ENCODE assay signal across 9 cellular contexts in the genomic region with DNA sequence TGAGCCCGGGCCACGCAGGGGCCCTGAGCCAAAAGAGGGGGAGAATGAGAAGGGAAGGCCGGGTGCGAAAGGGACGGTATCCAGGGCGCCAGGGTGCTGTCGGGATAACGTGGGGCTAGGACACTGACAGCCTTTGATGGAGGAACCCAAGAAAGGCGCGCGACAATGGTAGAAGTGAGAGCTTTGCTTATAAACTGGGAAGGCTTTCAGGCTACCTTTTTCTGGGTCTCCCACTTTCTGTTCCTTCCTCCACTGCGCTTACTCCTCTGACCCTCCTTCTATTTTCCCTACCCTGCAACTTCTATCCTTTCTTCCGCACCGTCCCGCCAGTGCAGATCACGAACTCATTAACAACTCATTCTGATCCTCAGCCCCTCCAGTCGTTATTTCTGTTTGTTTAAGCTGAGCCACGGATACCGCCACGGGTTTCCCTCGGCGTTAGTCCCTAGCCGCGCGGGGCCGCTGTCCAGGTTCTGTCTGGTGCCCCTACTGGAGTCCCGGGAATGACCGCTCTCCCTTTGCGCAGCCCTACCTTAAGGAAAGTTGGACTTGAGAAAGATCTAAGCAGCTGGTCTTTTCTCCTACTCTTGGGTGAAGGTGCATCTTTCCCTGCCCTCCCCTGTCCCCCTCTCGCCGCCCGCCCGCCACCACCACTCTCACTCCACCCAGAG. TPM values are rescaled to one million over a fixed set of nuclear protein-coding genes. Genes with fewer than 3 reads are reported as not detected.
A peak's percentile ranks its signal among the peaks of the same experiment; 100 is the strongest.
DNase-seq lines count a peak whose midpoint lies in the region; ATAC-seq and TF ChIP-seq lines count a peak whose summit lies in the region.
"Had no signal": no experiment of that assay in that cellular context is flagged by ENCODE, and none has a peak within 500 bp of the region (broad histone marks: within the 10 kb centered on the region; RNA-seq: fewer than 3 reads in every experiment).

No MANE protein-coding gene starts in this region.

- H3K4me1 Mint-ChIP-seq in brain: peaks cover 30% of the 10 kb centered on the region

- H3K36me3 Mint-ChIP-seq in brain: no peaks in the 10 kb centered on the region

- H3K9me2 ChIP-seq in PC-3 (replicated peaks; ENCODE audit: low read length): no peaks in the 10 kb centered on the region

- H3K4me3 ChIP-seq in skeletal muscle satellite cell (ENCODE audit: low read length) (peak overlapping the region; percentile 93), PC-3 (ENCODE audit: low read length) (no peak overlapping the region)

- H3K36me3 ChIP-seq in skeletal muscle satellite cell (ENCODE audit: insufficient read depth, low read length): no peaks in the 10 kb centered on the region
- H3K36me3 ChIP-seq in PC-3 (ENCODE audit: low read depth, low read length): no peaks in the 10 kb centered on the region

- BruUV-seq in PC-3 (replicated peaks; lab: Mats Ljungman, UMichigan): no TSS peak

- no peaks in the 10 kb centered on the region for H3K27me3 ChIP-seq in skeletal muscle satellite cell (ENCODE audit: control insufficient read depth, insufficient read depth, low read length)
- H3K27me3 ChIP-seq in PC-3 (ENCODE audit: low read length): peaks cover 51% of the 10 kb centered on the region

- H3K9ac ChIP-seq in skeletal muscle satellite cell (ENCODE audit: low read depth, low read length): peak overlapping the region; percentile 85
- H3K9ac ChIP-seq in PC-3 (ENCODE audit: low read length): no peak overlapping the region

- H3K4me2 ChIP-seq in skeletal muscle satellite cell (ENCODE audit: low read length) (peak overlapping the region; percentile 92), PC-3 (ENCODE audit: low read length) (no peak overlapping the region)

- H3K27me3 Mint-ChIP-seq in brain: peaks cover 87% of the 10 kb centered on the region

- no peaks in the 10 kb centered on the region for H3K79me2 ChIP-seq in PC-3 (ENCODE audit: low read length)

- peaks cover 27% of the 10 kb centered on the region for H3K4me1 ChIP-seq in skeletal muscle satellite cell (ENCODE audit: control insufficient read depth, insufficient read depth, low read length)
- peaks cover 7% of the 10 kb centered on the region; the same call in 1 of the 2 replicates for H3K4me1 ChIP-seq in PC-3 (ENCODE audit: insufficient read depth, low read length)

- H3K4me3 Mint-ChIP-seq in brain: peak overlapping the region; percentile 82 to 87 (median 83)

- POLR2A ChIA-PET in PC-3 (lab: Charles Lee; ENCODE audit: unreplicated experiment): no interaction called here

- in situ Hi-C loops in GM13976 (cut with MboI; ENCODE audit: low sequenced_read_pairs, unreplicated experiment): no loop called here

- intact Hi-C loops in PC-3 (cut with micrococcal nuclease): no loop called here

- H3F3A ChIP-seq in PC-3 (ENCODE audit: low read length, unreplicated experiment): no peaks in the 10 kb centered on the region

- TF ChIP-seq CTCF in GM13976 (IDR thresholded peaks at IDR 0.05; ENCODE audit: borderline replicate concordance, control extremely low read depth, extremely low read depth, insufficient read depth, missing control alignments): no peak
- TF ChIP-seq CTCF in brain (conservative IDR thresholded peaks at IDR 0.05): peak in 1 of 2 experiments; percentile 19
- TF ChIP-seq CTCF in PC-3 (conservative IDR thresholded peaks at IDR 0.05; ENCODE audit: low read depth, low read length): no peak

- no peaks in the 10 kb centered on the region for H4K20me1 ChIP-seq in PC-3 (ENCODE audit: low read length)

- ATAC-seq in PC-3 (no peak), GM21526 (IDR thresholded peaks at IDR 0.05; ENCODE audit: low FRiP score, unreplicated experiment) (no peak), GM18511 (IDR thresholded peaks at IDR 0.05; ENCODE audit: unreplicated experiment) (no peak)

- H3K27ac ChIP-seq in PC-3 (ENCODE audit: low read length): no peak overlapping the region

- peaks cover 15 to 22% (median 18%) of the 10 kb centered on the region in 5 experiments for H3K9me3 Mint-ChIP-seq in brain

- DNase-seq in GM13976 (ENCODE audit: low spot score): peak; percentile 18
- peak; percentile 45 for DNase-seq in iPS-NIHi7 (ENCODE audit: extremely low spot score)
- DNase-seq in PC-3: no peak
- no peak for DNase-seq in NCI-H2171 (lab: John Stamatoyannopoulos, UW)
- DNase-seq: NCI-H2227 treated with DMSO at 0.1 percent for 48 hours had no signal

- H2AFZ ChIP-seq in PC-3 (ENCODE audit: low read length): no peak overlapping the region

- CTCF ChIA-PET in PC-3 (lab: Charles Lee): interaction anchor here (0.7 kb wide), 1 partner anchor 306 kb away, joined by 3 read pairs; no protein-coding TSS in a partner anchor

- no peaks in the 10 kb centered on the region for H3K9me3 ChIP-seq in skeletal muscle satellite cell (replicated peaks; ENCODE audit: low read length)
- H3K9me3 ChIP-seq in PC-3 (ENCODE audit: low read length): no peaks in the 10 kb centered on the region

- peak overlapping the region in 2 of 5 experiments; percentile 23 to 28 for H3K27ac Mint-ChIP-seq in brain

RNA-seq across cellular contexts. Expression of a gene that starts 3.0 kb away (rescaled TPM):
- 1.3 TPM for polyA plus RNA-seq in brain (ENCODE audit: insufficient read depth, low read depth, low replicate concordance)
- under 0.01 and 0.25 TPM in 2 replicates for total RNA-seq in skeletal muscle satellite cell (2012; rRNA removed)
- total RNA-seq in PC-3 (2014; rRNA removed): 0.07 and 0.23 TPM in 2 replicates

RNA-seq across cellular contexts. Expression of a gene that starts 45.2 kb away (rescaled TPM):
- polyA plus RNA-seq in brain (ENCODE audit: insufficient read depth, low read depth, low replicate concordance): 13.6 TPM
- 0.22 and 0.51 TPM in 2 replicates for total RNA-seq in skeletal muscle satellite cell (2012; rRNA removed)
- total RNA-seq in PC-3 (2014; rRNA removed): not detected in 2 replicates

Comparison
In these comparisons a context has a peak if more than half of its experiments do, and no peak if none do; other contexts are left out.
1. DNase-seq: peak in GM13976 (single experiment) and iPS-NIHi7 (single experiment); none in PC-3 (single experiment) and NCI-H2171 (single experiment).